Comparison of ENCODE assay signal across 8 cellular contexts in genomic region chr5:170633235-170634041, GRCh38.
DNase-seq lines count a peak whose midpoint lies in the region; ATAC-seq and TF ChIP-seq lines count a peak whose summit lies in the region.

No MANE protein-coding gene starts in this region.

- H3K4me3 Mint-ChIP-seq in MCF 10A (ENCODE audit: unreplicated experiment) (peak overlapping the region; percentile 65), immature natural killer cell (peak overlapping the region; percentile 72 to 81 (median 72))

- H3K4me1 Mint-ChIP-seq in MCF 10A (ENCODE audit: insufficient read depth, unreplicated experiment) (peaks cover 20% of the 10 kb centered on the region), immature natural killer cell (peaks cover 17 to 20% of the 10 kb centered on the region in 2 donors)

- H3K9me3 Mint-ChIP-seq in MCF 10A (ENCODE audit: unreplicated experiment): no peaks in the 10 kb centered on the region
- H3K9me3 Mint-ChIP-seq in immature natural killer cell: no peaks in the 10 kb centered on the region

- H3K36me3 Mint-ChIP-seq in MCF 10A (ENCODE audit: insufficient read depth, unreplicated experiment) (no peaks in the 10 kb centered on the region), immature natural killer cell (no peaks in the 10 kb centered on the region)

- H3K27me3 Mint-ChIP-seq in MCF 10A (ENCODE audit: insufficient read depth, unreplicated experiment): peaks cover 15% of the 10 kb centered on the region
- peaks cover 5 to 12% (median 8%) of the 10 kb centered on the region in 3 donors for H3K27me3 Mint-ChIP-seq in immature natural killer cell (ENCODE audit: low read depth in 3 of 3)

- no peak for TF ChIP-seq CTCF in MCF 10A (IDR thresholded peaks at IDR 0.05; ENCODE audit: unreplicated experiment)
- no peak for TF ChIP-seq CTCF in GM20000 (IDR thresholded peaks at IDR 0.05; ENCODE audit: extremely low read depth, missing control alignments)

- peak; percentile 15 for ATAC-seq in GM19438 (IDR thresholded peaks at IDR 0.05; ENCODE audit: low read depth, unreplicated experiment)

- no TSS peak for BruUV-seq in MCF 10A (replicated peaks; lab: Mats Ljungman, UMichigan)

- POLR2A ChIA-PET in MCF 10A (lab: Yijun Ruan, JAX): interaction anchor here (1.1 kb wide), 1 partner anchor 214 kb away, joined by 3 read pairs; no protein-coding TSS in a partner anchor

- H3K27ac Mint-ChIP-seq in MCF 10A (ENCODE audit: low read depth, unreplicated experiment) (peak overlapping the region; percentile 17), immature natural killer cell (peak overlapping the region in 3 of 6 donors; percentile 49 to 75 (median 61))

- CTCF ChIA-PET in MCF 10A (lab: Yijun Ruan, JAX): interaction anchor here (0.5 to 10.4 kb wide), 71 partner anchors 11 to 1200 kb away, joined by 3 to 233 read pairs (median 4); partner anchors contain the start of gene GABRP

- intact Hi-C loops in MCF 10A (cut with micrococcal nuclease): loop anchor here (1.0 to 2.0 kb wide), 2 partner anchors 29 to 199 kb away; no protein-coding TSS in a partner anchor

- peak overlapping the region; percentile 31 for H3K4me3 ChIP-seq in skeletal muscle cell (ENCODE audit: low read depth, low read length)

- DNase-seq in Ammon's horn (ENCODE audit: low spot score) (peak; percentile 59), NOMO-1 treated with DMSO at 0.1 percent for 48 hours (lab: John Stamatoyannopoulos, UW; ENCODE audit: unreplicated experiment) (peak; percentile 86), MCF 10A (ENCODE audit: unreplicated experiment) (peak; percentile 82), immature natural killer cell (peak in 2 of 3 donors; percentile 6 to 20), skeletal muscle cell (ENCODE audit: low read depth) (peak; percentile 51), NCI-H446 treated with DMSO at 0.1 percent for 48 hours (lab: John Stamatoyannopoulos, UW) (no peak), GM20000 (ENCODE audit: low spot score) (no peak)

Comparison
In these comparisons a context has a peak if more than half of its experiments do, and no peak if none do; other contexts are left out.
1. DNase-seq: peak in Ammon's horn (single experiment), NOMO-1 treated with DMSO at 0.1 percent for 48 hours (single experiment), MCF 10A (single experiment), immature natural killer cell (2 of 3) and skeletal muscle cell (single experiment); none in NCI-H446 treated with DMSO at 0.1 percent for 48 hours (single experiment) and GM20000 (single experiment).